In genomic region chr15:85646538-85647091, GRCh38 we compare ENCODE assay signal across 1 cellular context.
TF ChIP-seq lines count a peak whose summit lies in the region.

No MANE protein-coding gene starts in this region.

TF ChIP-seq in HEK293, 187 proteins besides CTCF, POLR2A, EP300 and RAD21 (continued from another document):
- TF ChIP-seq ZSCAN18 (tag by site-specific recombination; IDR thresholded peaks at IDR 0.05) = no peak
- TF ChIP-seq ZNF404 (tag by site-specific recombination; IDR thresholded peaks at IDR 0.05) = no peak
- TF ChIP-seq ZNF37A (tag by site-specific recombination; IDR thresholded peaks at IDR 0.05) = no peak
- no peak for TF ChIP-seq GLI2 (tag by site-specific recombination; IDR thresholded peaks at IDR 0.05; ENCODE audit: borderline replicate concordance, low read depth)
- no peak for TF ChIP-seq ZNF214 (tag by site-specific recombination; IDR thresholded peaks at IDR 0.05; ENCODE audit: borderline replicate concordance)
- TF ChIP-seq SCRT2 (tag by site-specific recombination; IDR thresholded peaks at IDR 0.05) = peak; percentile 67; the same call in 1 of the 2 replicates
- no peak for TF ChIP-seq ZNF585B (tag by site-specific recombination; IDR thresholded peaks at IDR 0.05)
- TF ChIP-seq TRIM28 (IDR thresholded peaks at IDR 0.05; ENCODE audit: borderline replicate concordance, low read length) = no peak
- 0 out of 2 replicates have a peak, but pooled peaks have one; percentile 74 for TF ChIP-seq ZEB2 (tag by site-specific recombination; IDR thresholded peaks at IDR 0.05)
TF ChIP-seq in HEK293: peak in this region for 15.
